Comparison of ENCODE assay signal across 8 cellular contexts in the genomic region with DNA sequence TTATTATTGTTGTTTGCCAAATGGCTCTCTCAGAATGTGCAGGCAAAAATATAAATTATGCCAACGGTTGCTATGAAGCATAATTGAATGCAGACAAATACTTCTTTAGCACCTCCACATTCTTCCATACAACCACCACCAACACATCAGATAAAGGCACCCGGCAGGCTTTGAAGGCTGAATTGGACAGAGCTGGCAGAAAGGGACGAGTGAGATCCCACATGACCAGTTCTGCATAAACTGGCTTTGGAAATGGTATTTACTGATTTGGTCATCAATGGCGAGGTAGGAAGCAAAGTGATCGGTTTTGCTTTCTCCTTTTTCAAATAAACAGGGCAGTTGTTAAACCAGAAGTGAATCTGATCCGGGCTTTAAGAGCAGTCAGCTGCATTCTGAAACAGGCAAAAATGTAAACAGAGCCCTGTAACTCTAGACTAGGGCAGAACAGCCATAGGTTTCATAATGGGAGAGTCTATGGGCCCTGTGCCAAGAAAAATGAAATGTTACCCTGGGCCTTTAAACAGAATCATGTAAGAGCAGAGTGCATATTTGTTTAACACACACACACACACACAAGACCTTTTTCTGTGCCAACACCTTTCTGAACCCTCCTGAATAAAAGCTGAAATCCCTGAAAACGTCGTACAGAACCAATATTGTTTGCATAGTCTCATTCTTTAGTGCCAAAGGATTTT.
DNase-seq lines count a peak whose midpoint lies in the region; ATAC-seq, FAIRE-seq and TF ChIP-seq lines count a peak whose summit lies in the region.

No MANE protein-coding gene starts in this region.

- no peak for FAIRE-seq in pancreas (lab: Jason Lieb, UNC)

- H3K27ac Mint-ChIP-seq in GM23338 (peak overlapping the region; percentile 16; the same call in 1 of the 2 replicates), endothelial cell (ENCODE audit: unreplicated experiment) (peak overlapping the region; percentile 88)

- peaks cover 4% of the 10 kb centered on the region for H3K27me3 Mint-ChIP-seq in GM23338 (ENCODE audit: insufficient read depth, low read depth, poor library complexity)
- H3K27me3 Mint-ChIP-seq in endothelial cell (ENCODE audit: unreplicated experiment): peaks cover 12% of the 10 kb centered on the region

- H3K4me3 Mint-ChIP-seq in GM23338 (no peak overlapping the region), endothelial cell (ENCODE audit: unreplicated experiment) (no peak overlapping the region)

- H3K36me3 Mint-ChIP-seq in GM23338 (ENCODE audit: low read depth): no peaks in the 10 kb centered on the region
- H3K36me3 Mint-ChIP-seq in endothelial cell (ENCODE audit: low read depth, unreplicated experiment): peaks cover 13% of the 10 kb centered on the region

- TF ChIP-seq CTCF in GM23338 (conservative IDR thresholded peaks at IDR 0.05; ENCODE audit: low read depth in 2 of 2) (no peak), endothelial cell (IDR thresholded peaks at IDR 0.05; ENCODE audit: unreplicated experiment) (no peak), pancreas (IDR thresholded peaks at IDR 0.05) (no peak)

- H3K27ac ChIP-seq in GM23338 (ENCODE audit: low read depth) (no peak overlapping the region), pancreas (peak overlapping the region in 3 of 4 donors; percentile 42 to 57 (median 56))

- H3K4me1 ChIP-seq in GM23338 (ENCODE audit: insufficient read depth): peaks cover 24% of the 10 kb centered on the region
- peaks cover 7 to 16% (median 9%) of the 10 kb centered on the region in 3 donors for H3K4me1 ChIP-seq in pancreas

- H3K36me3 ChIP-seq in GM23338 (ENCODE audit: insufficient read depth) (no peaks in the 10 kb centered on the region), pancreas (no peaks in the 10 kb centered on the region)

- intact Hi-C loops in pancreas (cut with DNase I): no loop called here

- H3K9me2 ChIP-seq in GM23338 (ENCODE audit: insufficient read depth): no peaks in the 10 kb centered on the region

- H3K27me3 ChIP-seq in GM23338 (ENCODE audit: insufficient read depth): no peaks in the 10 kb centered on the region
- H3K27me3 ChIP-seq in pancreas: no peaks in the 10 kb centered on the region

- H4K20me1 ChIP-seq in GM23338 (replicated peaks; ENCODE audit: insufficient read depth): no peaks in the 10 kb centered on the region

- H3K4me1 Mint-ChIP-seq in GM23338: peaks cover 34% of the 10 kb centered on the region
- peaks cover 70% of the 10 kb centered on the region for H3K4me1 Mint-ChIP-seq in endothelial cell (ENCODE audit: unreplicated experiment)

- H3K9me3 Mint-ChIP-seq in GM23338: no peaks in the 10 kb centered on the region
- no peaks in the 10 kb centered on the region for H3K9me3 Mint-ChIP-seq in endothelial cell (ENCODE audit: unreplicated experiment)

- H3K9me3 ChIP-seq in pancreas: no peaks in the 10 kb centered on the region

- WGBS in pancreas, 2 donors: 7 to 11% methylated on average over 8 of the region's 8 CpGs

- H3F3A ChIP-seq in GM23338 (replicated peaks; ENCODE audit: low read depth): no peaks in the 10 kb centered on the region

- H3K4me3 ChIP-seq in GM23338 (no peak overlapping the region), pancreas (peak overlapping the region in 2 of 4 donors; percentile 8 to 26)

- DNase-seq in GM23338 (ENCODE audit: low spot score) (no peak), NCI-H345 treated with DMSO at 0.1 percent for 48 hours (lab: John Stamatoyannopoulos, UW; ENCODE audit: unreplicated experiment) (peak; percentile 37), endothelial cell (ENCODE audit: low spot score) (no peak), pancreas (peak in 3 of 6 donors; percentile 67 to 73 (median 68)), mesenteric fat pad (ENCODE audit: low spot score) (no peak), hepatic stellate cell (ENCODE audit: low spot score) (no peak)

- no peak overlapping the region for H3K4me2 ChIP-seq in GM23338

- H2AFZ ChIP-seq in GM23338: no peak overlapping the region

- H3K79me2 ChIP-seq in GM23338 (replicated peaks; ENCODE audit: insufficient read depth): no peaks in the 10 kb centered on the region

- ATAC-seq in GM23338 (no peak), pancreas (peak; percentile 93 to 99 (median 96)), GM21528 (IDR thresholded peaks at IDR 0.05; ENCODE audit: low FRiP score, unreplicated experiment) (no peak), HG02623 (IDR thresholded peaks at IDR 0.05; ENCODE audit: unreplicated experiment) (no peak)

TF ChIP-seq in GM23338, 12 proteins besides CTCF, POLR2A, EP300 and RAD21 (continues in another document):
- TF ChIP-seq ZNF331 (CRISPR knock-in tag; IDR thresholded peaks at IDR 0.05; ENCODE audit: low read depth) (no peak), CREB1 (CRISPR knock-in tag; IDR thresholded peaks at IDR 0.05; ENCODE audit: low read depth) (no peak), ZNF114 (CRISPR knock-in tag; IDR thresholded peaks at IDR 0.05) (no peak), POLR2AphosphoS5 (IDR thresholded peaks at IDR 0.05; ENCODE audit: low read depth) (no peak), EZH2phosphoT487 (IDR thresholded peaks at IDR 0.05; ENCODE audit: unreplicated experiment) (no peak), JUNB (IDR thresholded peaks at IDR 0.05; ENCODE audit: unreplicated experiment) (no peak), EZH2 (IDR thresholded peaks at IDR 0.05; ENCODE audit: low read depth, unreplicated experiment) (no peak)
- TF ChIP-seq, protein P1, sequence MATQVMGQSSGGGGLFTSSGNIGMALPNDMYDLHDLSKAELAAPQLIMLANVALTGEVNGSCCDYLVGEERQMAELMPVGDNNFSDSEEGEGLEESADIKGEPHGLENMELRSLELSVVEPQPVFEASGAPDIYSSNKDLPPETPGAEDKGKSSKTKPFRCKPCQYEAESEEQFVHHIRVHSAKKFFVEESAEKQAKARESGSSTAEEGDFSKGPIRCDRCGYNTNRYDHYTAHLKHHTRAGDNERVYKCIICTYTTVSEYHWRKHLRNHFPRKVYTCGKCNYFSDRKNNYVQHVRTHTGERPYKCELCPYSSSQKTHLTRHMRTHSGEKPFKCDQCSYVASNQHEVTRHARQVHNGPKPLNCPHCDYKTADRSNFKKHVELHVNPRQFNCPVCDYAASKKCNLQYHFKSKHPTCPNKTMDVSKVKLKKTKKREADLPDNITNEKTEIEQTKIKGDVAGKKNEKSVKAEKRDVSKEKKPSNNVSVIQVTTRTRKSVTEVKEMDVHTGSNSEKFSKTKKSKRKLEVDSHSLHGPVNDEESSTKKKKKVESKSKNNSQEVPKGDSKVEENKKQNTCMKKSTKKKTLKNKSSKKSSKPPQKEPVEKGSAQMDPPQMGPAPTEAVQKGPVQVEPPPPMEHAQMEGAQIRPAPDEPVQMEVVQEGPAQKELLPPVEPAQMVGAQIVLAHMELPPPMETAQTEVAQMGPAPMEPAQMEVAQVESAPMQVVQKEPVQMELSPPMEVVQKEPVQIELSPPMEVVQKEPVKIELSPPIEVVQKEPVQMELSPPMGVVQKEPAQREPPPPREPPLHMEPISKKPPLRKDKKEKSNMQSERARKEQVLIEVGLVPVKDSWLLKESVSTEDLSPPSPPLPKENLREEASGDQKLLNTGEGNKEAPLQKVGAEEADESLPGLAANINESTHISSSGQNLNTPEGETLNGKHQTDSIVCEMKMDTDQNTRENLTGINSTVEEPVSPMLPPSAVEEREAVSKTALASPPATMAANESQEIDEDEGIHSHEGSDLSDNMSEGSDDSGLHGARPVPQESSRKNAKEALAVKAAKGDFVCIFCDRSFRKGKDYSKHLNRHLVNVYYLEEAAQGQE (IDR thresholded peaks at IDR 0.05; ENCODE audit: unreplicated experiment): no peak
- TF ChIP-seq, protein P2, sequence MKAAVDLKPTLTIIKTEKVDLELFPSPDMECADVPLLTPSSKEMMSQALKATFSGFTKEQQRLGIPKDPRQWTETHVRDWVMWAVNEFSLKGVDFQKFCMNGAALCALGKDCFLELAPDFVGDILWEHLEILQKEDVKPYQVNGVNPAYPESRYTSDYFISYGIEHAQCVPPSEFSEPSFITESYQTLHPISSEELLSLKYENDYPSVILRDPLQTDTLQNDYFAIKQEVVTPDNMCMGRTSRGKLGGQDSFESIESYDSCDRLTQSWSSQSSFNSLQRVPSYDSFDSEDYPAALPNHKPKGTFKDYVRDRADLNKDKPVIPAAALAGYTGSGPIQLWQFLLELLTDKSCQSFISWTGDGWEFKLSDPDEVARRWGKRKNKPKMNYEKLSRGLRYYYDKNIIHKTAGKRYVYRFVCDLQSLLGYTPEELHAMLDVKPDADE (IDR thresholded peaks at IDR 0.05): no peak

Comparison
In these comparisons a context has a peak if more than half of its experiments do, and no peak if none do; other contexts are left out.
1. ATAC-seq: peak in pancreas (4 of 4); none in GM23338 (single experiment), GM21528 (single experiment) and HG02623 (single experiment).